12 cellular contexts compared by ENCODE assay signal in the genomic region with DNA sequence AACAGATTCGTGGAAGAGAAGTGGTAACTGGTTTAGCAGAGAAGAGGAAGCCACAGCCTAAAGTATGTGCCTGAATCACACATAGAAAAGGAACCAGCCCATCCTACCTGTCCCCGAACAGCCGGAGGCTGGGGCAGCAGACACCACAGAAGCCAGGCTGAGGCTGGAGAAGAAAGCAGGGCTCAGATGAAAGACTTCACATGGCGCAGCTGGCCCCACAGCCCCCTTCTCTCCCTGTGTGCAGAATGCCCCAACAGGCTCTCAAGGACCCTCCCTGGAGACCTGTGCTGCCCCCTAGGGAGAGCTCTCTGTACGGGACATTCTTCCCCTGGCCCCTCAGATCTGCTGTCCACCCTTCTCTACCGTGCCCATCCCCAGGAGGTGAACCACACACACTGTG.
DNase-seq lines count a peak whose midpoint lies in the region; ATAC-seq and TF ChIP-seq lines count a peak whose summit lies in the region.
"Had no signal": no experiment of that assay in that cellular context is flagged by ENCODE, and none has a peak within 500 bp of the region (broad histone marks: within the 10 kb centered on the region; RNA-seq: fewer than 3 reads in every experiment).

No MANE protein-coding gene starts in this region.

- no peaks in the 10 kb centered on the region for H3K27me3 ChIP-seq in BLaER1 treated with 17β-estradiol and CSF1 and Interleukin-3, amounts not matched to agents 10 nM and 100 nM

- no peak overlapping the region for H3K4me3 ChIP-seq in BLaER1 treated with 17β-estradiol and CSF1 and Interleukin-3, amounts not matched to agents 10 nM and 100 nM
- H3K4me3 ChIP-seq in lower leg skin (ENCODE audit: low read depth, poor library complexity, severe bottlenecking): no peak overlapping the region
- H3K4me3 ChIP-seq: PC-9 had no signal

- no peak overlapping the region for H3K27ac Mint-ChIP-seq in activated T-cell treated with anti-CD3 and anti-CD28 coated beads, Interleukin-2, amount 50 U/mL, for 24 hours
- H3K27ac Mint-ChIP-seq: activated naive CD8-positive, alpha-beta T cell had no signal

- H3K9me3 ChIP-seq in BLaER1 treated with 17β-estradiol and CSF1 and Interleukin-3, amounts not matched to agents 10 nM and 100 nM (replicated peaks in 1 of 11): peaks cover 27 to 39% (median 33%) of the 10 kb centered on the region in 11 experiments

- no peak overlapping the region for H3K9ac ChIP-seq in BLaER1 treated with 17β-estradiol and CSF1 and Interleukin-3, amounts not matched to agents 10 nM and 100 nM

- 46 to 53% methylated on average over 6 of the region's 6 CpGs for WGBS in lower leg skin, 2 donors

- H3K4me1 Mint-ChIP-seq in activated T-cell treated with anti-CD3 and anti-CD28 coated beads, Interleukin-2, amount 50 U/mL, for 24 hours (ENCODE audit: low read depth): no peaks in the 10 kb centered on the region

- H3K36me3 Mint-ChIP-seq in activated T-cell treated with anti-CD3 and anti-CD28 coated beads, Interleukin-2, amount 50 U/mL, for 24 hours (ENCODE audit: low read depth): no peaks in the 10 kb centered on the region
- H3K36me3 Mint-ChIP-seq: activated naive CD8-positive, alpha-beta T cell had no signal

- no peak overlapping the region for H3K4me3 Mint-ChIP-seq in activated T-cell treated with anti-CD3 and anti-CD28 coated beads, Interleukin-2, amount 50 U/mL, for 24 hours
- H3K4me3 Mint-ChIP-seq: activated naive CD8-positive, alpha-beta T cell had no signal

- H3K9me3 Mint-ChIP-seq in activated T-cell treated with anti-CD3 and anti-CD28 coated beads, Interleukin-2, amount 50 U/mL, for 24 hours: peaks cover 13% of the 10 kb centered on the region

- peaks cover 30% of the 10 kb centered on the region for H3K27me3 Mint-ChIP-seq in activated T-cell treated with anti-CD3 and anti-CD28 coated beads, Interleukin-2, amount 50 U/mL, for 24 hours

- no peak for TF ChIP-seq POLR2A in lower leg skin (IDR thresholded peaks at IDR 0.05)

- no peaks in the 10 kb centered on the region for H4K20me1 ChIP-seq in BLaER1 treated with 17β-estradiol and CSF1 and Interleukin-3, amounts not matched to agents 10 nM and 100 nM

- peaks cover 6 to 47% (median 21%) of the 10 kb centered on the region in 10 experiments for H3K4me1 ChIP-seq in BLaER1 treated with 17β-estradiol and CSF1 and Interleukin-3, amounts not matched to agents 10 nM and 100 nM

- DNase-seq in OCI-M1 (lab: John Stamatoyannopoulos, UW) (peak; percentile 47), iPS-NIHi7 (ENCODE audit: extremely low spot score) (peak; percentile 76), lower leg skin (ENCODE audit: low spot score in 2 of 2) (no peak), AML-193 (lab: John Stamatoyannopoulos, UW) (no peak)
- DNase-seq in activated T-cell treated with anti-CD3 and anti-CD28 coated beads, Interleukin-2, amount 50 U/mL, for 24 hours: no peak
- DNase-seq: activated CD4-positive, CD25-positive, alpha-beta regulatory T cell treated with anti-CD3 and anti-CD28 coated beads, Interleukin-2, amount 50 U/mL, for 72 hours; NCI-H1417; PC-9 had no signal

- H3K27ac ChIP-seq in BLaER1 treated with 17β-estradiol and CSF1 and Interleukin-3, amounts not matched to agents 10 nM and 100 nM: peak overlapping the region in 7 of 11 experiments; percentile 19 to 62 (median 34); a peak in 10 of 22 replicates
- H3K27ac ChIP-seq: PC-9 had no signal

- TF ChIP-seq CTCF in GM12873 (IDR thresholded peaks at IDR 0.05; ENCODE audit: insufficient read depth, low read depth, low read length, missing control alignments): peak; percentile 33
- TF ChIP-seq CTCF in lower leg skin (IDR thresholded peaks at IDR 0.05): no peak

- H3K36me3 ChIP-seq in BLaER1 treated with 17β-estradiol and CSF1 and Interleukin-3, amounts not matched to agents 10 nM and 100 nM: no peaks in the 10 kb centered on the region

- intact Hi-C loops in lower leg skin (cut with DNase I; ENCODE audit: low total_unique reads): no loop called here

- H3K4me2 ChIP-seq in BLaER1 treated with 17β-estradiol and CSF1 and Interleukin-3, amounts not matched to agents 10 nM and 100 nM: peak overlapping the region; percentile 28 to 89 (median 67)
- H3K4me2 ChIP-seq: PC-9 had no signal

- no peak for ATAC-seq in GM18511 (IDR thresholded peaks at IDR 0.05; ENCODE audit: unreplicated experiment)

Comparison
In these comparisons a context has a peak if more than half of its experiments do, and no peak if none do; other contexts are left out.
1. DNase-seq: peak in OCI-M1 (single experiment) and iPS-NIHi7 (single experiment); none in lower leg skin (0 of 2), AML-193 (0 of 2) and activated T-cell treated with anti-CD3 and anti-CD28 coated beads, Interleukin-2, amount 50 U/mL, for 24 hours (single experiment).